ENCODE assay signal across 8 cellular contexts in genomic region chr2:38603402-38604265, GRCh38. TPM values are rescaled to one million over a fixed set of nuclear protein-coding genes. Genes with fewer than 3 reads are reported as not detected.
DNase-seq lines count a peak whose midpoint lies in the region; ATAC-seq and TF ChIP-seq lines count a peak whose summit lies in the region.

No MANE protein-coding gene starts in this region.

- TF ChIP-seq CTCF in dorsolateral prefrontal cortex (IDR thresholded peaks at IDR 0.05 in 54 of 56, conservative IDR thresholded peaks at IDR 0.05 in 2 of 56; ENCODE audit: low read depth in 1 of 56, partially characterized antibody in 56 of 56): peak; percentile 62 to 94 (median 82)
- peak in 1 of 3 donors; percentile 92 for TF ChIP-seq CTCF in lower leg skin (IDR thresholded peaks at IDR 0.05)

- no peak for TF ChIP-seq POLR2A in lower leg skin (IDR thresholded peaks at IDR 0.05)

- ATAC-seq in GM18868 (IDR thresholded peaks at IDR 0.05; ENCODE audit: unreplicated experiment): peak; percentile 46
- ATAC-seq in HG03460 (IDR thresholded peaks at IDR 0.05; ENCODE audit: unreplicated experiment): peak; percentile 38

- DNase-seq in A172 (ENCODE audit: low spot score): peak; percentile 79
- DNase-seq in NCI-H69 (lab: John Stamatoyannopoulos, UW): peak; percentile 82
- peak; percentile 67 to 74 for DNase-seq in activated CD4-positive, alpha-beta T cell treated with anti-CD3 and anti-CD28 coated beads, Interleukin-2, amount 50 U/mL, for 24 hours (ENCODE audit: low read depth in 1 of 2, low spot score in 1 of 2)
- DNase-seq in dorsolateral prefrontal cortex: peak; percentile 68 to 87 (median 80)
- peak; percentile 65 to 94 for DNase-seq in lower leg skin (ENCODE audit: low spot score in 2 of 2)
- peak; percentile 71 to 81 for DNase-seq in stimulated activated CD4-positive, alpha-beta T cell treated with anti-CD3 and anti-CD28 coated beads, Interleukin-4, amount 100 ng/mL, for 48 hours (ENCODE audit: low read depth in 2 of 2)

- H3K4me3 ChIP-seq in dorsolateral prefrontal cortex: peak overlapping the region; percentile 69 to 99 (median 91)
- peak overlapping the region; percentile 48 for H3K4me3 ChIP-seq in lower leg skin (ENCODE audit: low read depth, poor library complexity, severe bottlenecking)

- peak overlapping the region; percentile 21 to 99 (median 96) for H3K27ac ChIP-seq in dorsolateral prefrontal cortex

- 17 to 19% methylated on average over 23 of the region's 23 CpGs for WGBS in lower leg skin, 2 donors

- H3K27me3 ChIP-seq in dorsolateral prefrontal cortex: no peaks in the 10 kb centered on the region

- intact Hi-C loops in dorsolateral prefrontal cortex (cut with DNase I) (loop anchor here (2.0 to 10.0 kb wide), 9 partner anchors 63 to 1519 kb away; partner anchors contain the start of genes ATL2 (in 2 of the 2), GALM (in 2 of the 2), GPATCH11 (in 1 of the 2) and HEATR5B (in 1 of the 2)), lower leg skin (cut with DNase I; ENCODE audit: low total_unique reads) (no loop called here)

RNA-seq across cellular contexts. Expression of gene HNRNPLL, which starts 0.9 kb away (rescaled TPM):
- 49.2 and 55.8 TPM in 2 replicates for total RNA-seq in A172 (2014; rRNA removed; shearing (Covaris generic))
- total RNA-seq in dorsolateral prefrontal cortex (10 to 100 TPM; 43.5 to 94.0 (median 69.3) TPM), lower leg skin (10 to 100 TPM; 20.5 to 37.9 (median 26.8) TPM)

Comparison
In these comparisons a context has a peak if more than half of its experiments do, and no peak if none do; other contexts are left out.
1. Peak in every context shown above with its lines: DNase-seq, ATAC-seq, H3K4me3 ChIP-seq and H3K27ac ChIP-seq.